In the genomic region with DNA sequence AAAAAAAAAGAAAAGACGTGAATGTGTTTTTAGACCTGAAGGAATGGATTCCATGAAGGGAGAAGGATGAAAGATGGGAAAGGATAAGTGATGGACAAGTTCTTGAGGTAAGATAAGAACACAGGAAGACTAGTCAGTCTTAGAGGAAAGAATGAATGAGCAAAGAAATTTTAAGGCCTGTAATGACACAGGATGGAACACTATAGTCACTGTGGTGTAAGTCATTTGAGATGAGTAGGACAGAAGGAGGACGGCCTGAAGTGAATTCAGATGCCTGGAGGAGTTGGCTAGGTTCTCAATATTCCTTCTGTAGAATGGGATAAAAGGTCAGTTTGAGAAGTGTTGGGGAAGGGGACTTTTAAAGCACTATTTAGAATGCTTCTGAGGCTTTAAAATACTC, we compare ENCODE assay signal across 11 cellular contexts. TPM values are rescaled to one million over a fixed set of nuclear protein-coding genes. Genes with fewer than 3 reads are reported as not detected.
A peak's percentile ranks its signal among the peaks of the same experiment; 100 is the strongest.
DNase-seq lines count a peak whose midpoint lies in the region; ATAC-seq, FAIRE-seq and TF ChIP-seq lines count a peak whose summit lies in the region.
"Had no signal": no experiment of that assay in that cellular context is flagged by ENCODE, and none has a peak within 500 bp of the region (broad histone marks: within the 10 kb centered on the region; RNA-seq: fewer than 3 reads in every experiment).

No MANE protein-coding gene starts in this region.

- H3K36me3 ChIP-seq in H1 (ENCODE audit: control insufficient read depth in 2 of 4, insufficient read depth in 4 of 4, low read length in 3 of 4) = peaks cover 0 to 57% (median 12%) of the 10 kb centered on the region in 4 experiments; a peak in 5 of 8 replicates
- peaks cover 0 to 4% (median 0%) of the 10 kb centered on the region in 4 donors for H3K36me3 ChIP-seq in esophagus muscularis mucosa
- H3K36me3 ChIP-seq in aorta (ENCODE audit: control insufficient read depth in 1 of 2, insufficient read depth in 2 of 2, low read length in 1 of 2) = no peaks in the 10 kb centered on the region
- H3K36me3 ChIP-seq: thyroid gland had no signal

- H3K4me3 ChIP-seq in H1 (ENCODE audit: extremely low read depth in 1 of 4, insufficient read depth in 2 of 4, low read depth in 3 of 4, low read length in 4 of 4) = peak overlapping the region; percentile 11 to 96 (median 54); a peak in 4 of 8 replicates
- no peak overlapping the region for H3K4me3 ChIP-seq in esophagus muscularis mucosa
- H3K4me3 ChIP-seq in aorta (ENCODE audit: low read length in 2 of 2) = no peak overlapping the region
- H3K4me3 ChIP-seq: A549, thyroid gland had no signal

- POLR2A ChIA-PET in RWPE1 (lab: Yijun Ruan, JAX; ENCODE audit: low non-redundant PET) (no interaction called here), H1 (lab: Charles Lee; ENCODE audit: partially characterized antibody) (no interaction called here)

- H2BK120ac ChIP-seq in H1 (replicated peaks; ENCODE audit: low read depth, low read length) = no peak overlapping the region

- no peak overlapping the region for H2BK15ac ChIP-seq in H1 (ENCODE audit: low read length)

- H3K4me2 ChIP-seq in H1 (ENCODE audit: insufficient read depth in 1 of 2, low read depth in 2 of 2, low read length in 2 of 2) = peak overlapping the region; percentile 88 to 90
- H3K4me2 ChIP-seq: A549 had no signal

- H3K79me1 ChIP-seq in H1 (ENCODE audit: low read depth, low read length) = no peaks in the 10 kb centered on the region; the same call in 1 of the 2 replicates

- peaks cover 1 to 5% (median 3%) of the 10 kb centered on the region in 4 experiments for H3K4me1 ChIP-seq in H1 (replicated peaks in 1 of 4; ENCODE audit: control insufficient read depth in 3 of 4, insufficient read depth in 4 of 4, low read length in 3 of 4)
- H3K4me1 ChIP-seq in esophagus muscularis mucosa = peaks cover 9 to 25% (median 16%) of the 10 kb centered on the region in 4 donors
- H3K4me1 ChIP-seq in aorta (ENCODE audit: control insufficient read depth in 1 of 2, insufficient read depth in 2 of 2, low read length in 2 of 2) = peaks cover 0 to 2% of the 10 kb centered on the region in 2 donors

- no peak for ATAC-seq in aorta (ENCODE audit: low FRiP score)
- ATAC-seq: A549 had no signal

- DNase-seq in NCI-H748 treated with DMSO at 0.1 percent for 48 hours (lab: John Stamatoyannopoulos, UW) = peak; percentile 14
- DNase-seq in NCI-H748 (lab: John Stamatoyannopoulos, UW; ENCODE audit: unreplicated experiment) = no peak
- no peak for DNase-seq in RWPE1 (ENCODE audit: low spot score)
- no peak for DNase-seq in H1 (ENCODE audit: low read depth in 1 of 2, low spot score in 2 of 2)
- DNase-seq in osteocyte (ENCODE audit: extremely low spot score, unreplicated experiment) = no peak
- DNase-seq in esophagus muscularis mucosa (ENCODE audit: extremely low spot score) = no peak
- DNase-seq in posterior cingulate gyrus = no peak
- DNase-seq in aorta = no peak
- DNase-seq: Right ventricle myocardium superior, thyroid gland had no signal

- H3K27ac Mint-ChIP-seq in osteocyte (ENCODE audit: unreplicated experiment) = peak overlapping the region; percentile 93

- no peaks in the 10 kb centered on the region for H3K9me3 Mint-ChIP-seq in osteocyte (ENCODE audit: unreplicated experiment)

- no peak overlapping the region for H2BK12ac ChIP-seq in H1 (ENCODE audit: low read depth, low read length)

- no peak overlapping the region for H2AFZ ChIP-seq in H1 (ENCODE audit: low read length)

- no peak overlapping the region for H4K5ac ChIP-seq in H1 (ENCODE audit: insufficient read length, low read depth, low read length)

- H2BK20ac ChIP-seq in H1 (ENCODE audit: low read length) = no peak overlapping the region

- H2AK5ac ChIP-seq in H1 (ENCODE audit: low read depth, low read length) = no peak overlapping the region

- peaks cover 31 to 35% of the 10 kb centered on the region in 2 experiments for H4K20me1 ChIP-seq in H1 (replicated peaks in 1 of 2; ENCODE audit: control insufficient read depth in 1 of 2, insufficient read depth in 2 of 2, low read length in 2 of 2)

- H3K27me3 ChIP-seq in H1 (replicated peaks in 1 of 4; ENCODE audit: control insufficient read depth in 3 of 4, extremely low read depth in 1 of 4, insufficient read depth in 3 of 4, low read length in 3 of 4) = no peaks in the 10 kb centered on the region
- no peaks in the 10 kb centered on the region for H3K27me3 ChIP-seq in esophagus muscularis mucosa
- H3K27me3 ChIP-seq in aorta (ENCODE audit: control insufficient read depth in 1 of 2, insufficient read depth in 2 of 2, low read length in 1 of 2) = no peaks in the 10 kb centered on the region
- H3K27me3 ChIP-seq: thyroid gland had no signal

- no peaks in the 10 kb centered on the region for H3K27me3 Mint-ChIP-seq in osteocyte (ENCODE audit: unreplicated experiment)

- H3K36me3 Mint-ChIP-seq in osteocyte (ENCODE audit: unreplicated experiment) = peaks cover 2% of the 10 kb centered on the region

- H3K27ac ChIP-seq in RWPE1 (peak overlapping the region; percentile 54), H1 (ENCODE audit: low read depth, low read length) (no peak overlapping the region), esophagus muscularis mucosa (replicated peaks in 1 of 4) (no peak overlapping the region), aorta (ENCODE audit: low read depth in 1 of 2, low read length in 2 of 2) (no peak overlapping the region)
- H3K27ac ChIP-seq: A549, thyroid gland had no signal

- H2BK5ac ChIP-seq in H1 (ENCODE audit: low read depth, low read length) = no peak overlapping the region

- no peak for TF ChIP-seq RAD21 in H1 (IDR thresholded peaks at IDR 0.05 in 1 of 2, conservative IDR thresholded peaks at IDR 0.05 in 1 of 2; ENCODE audit: low read depth in 2 of 2, low read length in 2 of 2)

- TF ChIP-seq EP300 in H1 (IDR thresholded peaks at IDR 0.05; ENCODE audit: borderline replicate concordance in 1 of 2, low read depth in 2 of 2, low read length in 2 of 2) (no peak), esophagus muscularis mucosa (IDR thresholded peaks at IDR 0.05) (no peak)

- H3K9ac ChIP-seq in H1 (replicated peaks in 1 of 4; ENCODE audit: extremely low read depth in 1 of 4, low read depth in 3 of 4, low read length in 3 of 4) = no peak overlapping the region

- H3K79me2 ChIP-seq in H1 (ENCODE audit: control insufficient read depth in 1 of 2, insufficient read depth in 2 of 2, low read length in 2 of 2) = peaks cover 51 to 88% of the 10 kb centered on the region in 2 experiments

- no peak overlapping the region for H3K23ac ChIP-seq in H1 (ENCODE audit: insufficient read length)

- peaks cover 41% of the 10 kb centered on the region for H3K4me1 Mint-ChIP-seq in osteocyte (ENCODE audit: unreplicated experiment)

- TF ChIP-seq POLR2A in H1 (IDR thresholded peaks at IDR 0.05; ENCODE audit: control extremely low read depth in 1 of 2, low read depth in 2 of 2, low read length in 2 of 2) = no peak
- no peak for TF ChIP-seq POLR2A in esophagus muscularis mucosa (IDR thresholded peaks at IDR 0.05; ENCODE audit: low read depth)

- H3K4me3 Mint-ChIP-seq in osteocyte (ENCODE audit: unreplicated experiment) = peak overlapping the region; percentile 76

- TF ChIP-seq CTCF in RWPE1 (conservative IDR thresholded peaks at IDR 0.05; ENCODE audit: low read depth) (no peak), H1 (IDR thresholded peaks at IDR 0.05; ENCODE audit: control extremely low read depth in 1 of 3, insufficient read depth in 1 of 3, low read depth in 1 of 3, low read length in 3 of 3) (no peak), osteocyte (IDR thresholded peaks at IDR 0.05) (no peak), esophagus muscularis mucosa (IDR thresholded peaks at IDR 0.05) (no peak)

- peaks cover 3% of the 10 kb centered on the region for H3K23me2 ChIP-seq in H1 (ENCODE audit: low read depth, low read length)

- CTCF ChIA-PET in RWPE1 (lab: Yijun Ruan, JAX) (interaction anchor here (1.1 kb wide), 1 partner anchor 199 kb away, joined by 5 read pairs; no protein-coding TSS in a partner anchor), H1 (lab: Charles Lee; ENCODE audit: partially characterized antibody) (interaction anchor here (0.7 to 3.2 kb wide), 4 partner anchors 12 to 200 kb away, joined by 3 to 8 read pairs (median 6); no protein-coding TSS in a partner anchor)

- H4K8ac ChIP-seq in H1 (ENCODE audit: extremely low read depth, insufficient read depth, low read length) = no peak overlapping the region

- no peak overlapping the region for H3K56ac ChIP-seq in H1 (replicated peaks; ENCODE audit: insufficient read length, low read depth, low read length)

- intact Hi-C loops in esophagus muscularis mucosa (cut with DNase I) = no loop called here
- intact Hi-C loops in posterior cingulate gyrus (cut with DNase I) = no loop called here
- intact Hi-C loops in aorta (cut with DNase I) = no loop called here

- H4K91ac ChIP-seq in H1 (replicated peaks; ENCODE audit: insufficient read length, low read length) = no peak overlapping the region

- FAIRE-seq in H1 (lab: Jason Lieb, UNC) = no peak
- FAIRE-seq: A549 had no signal

- no peak overlapping the region for H3K14ac ChIP-seq in H1 (ENCODE audit: insufficient read length)

- no peak overlapping the region for H3K4ac ChIP-seq in H1 (replicated peaks; ENCODE audit: insufficient read length, low read depth, low read length)

- H3K9me3 ChIP-seq in H1 (ENCODE audit: insufficient read depth in 2 of 2, low read depth in 1 of 2, low read length in 1 of 2) (no peaks in the 10 kb centered on the region), esophagus muscularis mucosa (no peaks in the 10 kb centered on the region), aorta (ENCODE audit: control insufficient read depth, low read length) (no peaks in the 10 kb centered on the region)
- H3K9me3 ChIP-seq: A549, thyroid gland had no signal

- 71% methylated on average over 2 of the region's 2 CpGs; no CpG with 5 or more reads in 1 of the 2 experiments for WGBS in H1 (ENCODE audit: extremely low coverage in 1 of 2, insufficient coverage in 1 of 2, insufficient read length in 1 of 2, insufficient replicate concordance in 2 of 2, low coverage in 1 of 2, low lambda C conversion rate in 2 of 2, missing lambda C conversion rate in 1 of 2), 2 experiments
- whole genome bisulfite sequencing in esophagus muscularis mucosa = 89% methylated on average over 2 of the region's 2 CpGs
- 79 to 81% methylated on average over 2 of the region's 2 CpGs for WGBS in aorta, 2 donors

- no peak overlapping the region for H3K18ac ChIP-seq in H1 (ENCODE audit: extremely low read depth, low read length)

RNA-seq across cellular contexts. Expression of a gene that starts 3.8 kb away (rescaled TPM):
- 105 and 109 TPM in 2 replicates for total RNA-seq in H1 (2021; fragmentation: NEBNext Ultra II Directional; extraction: Animal tissue kit (Norgen Biotek cat#: 25700))
- polyA plus RNA-seq in H1 (2011; rRNA removed) = 50.6 and 79.8 TPM in 2 replicates
- 73.4 TPM for polyA plus RNA-seq in H1 (2011; cell fraction: cytosol; rRNA removed)
- polyA plus RNA-seq in H1 (2011; cell fraction: nucleus; rRNA removed) = 25.7 TPM
- polyA plus RNA-seq in H1 (2012, experiment 1 of 2) = 39.1 to 77.9 TPM (median 42.7 TPM) in 4 replicates
- 11.6 TPM for polyA plus RNA-seq in H1 (2012, experiment 2 of 2)
- 238 TPM for polyA plus RNA-seq in H1 (2013, experiment 1 of 2)
- polyA plus RNA-seq in H1 (2013, experiment 2 of 2) = 309 TPM
- polyA minus RNA-seq in H1 (2011; rRNA and poly(A)+ RNA removed) = 40.2 and 47.0 TPM in 2 replicates
- 51.2 TPM for polyA minus RNA-seq in H1 (2011; cell fraction: cytosol; rRNA and poly(A)+ RNA removed)
- 29.2 TPM for polyA minus RNA-seq in H1 (2011; cell fraction: nucleus; rRNA and poly(A)+ RNA removed)
- total RNA-seq in osteocyte = 34.9 and 36.9 TPM in 2 replicates
- 10 to 100 TPM; 10.8 to 17.4 (median 12.4) TPM for total RNA-seq in esophagus muscularis mucosa
- 10 to 100 TPM; 23.4 to 34.1 TPM for total RNA-seq in aorta
- polyA plus RNA-seq in aorta = 10 to 100 TPM; 11.2 to 14.8 TPM

RNA-seq across cellular contexts. Expression of a gene that starts 47.5 kb away (rescaled TPM):
- total RNA-seq in H1 (2021; fragmentation: NEBNext Ultra II Directional; extraction: Animal tissue kit (Norgen Biotek cat#: 25700)) = 9.4 and 11.9 TPM in 2 replicates
- 9.3 and 10.2 TPM in 2 replicates for polyA plus RNA-seq in H1 (2011; rRNA removed)
- 14.4 TPM for polyA plus RNA-seq in H1 (2011; cell fraction: cytosol; rRNA removed)
- polyA plus RNA-seq in H1 (2011; cell fraction: nucleus; rRNA removed) = 7.4 TPM
- polyA plus RNA-seq in H1 (2012, experiment 1 of 2) = 15.6 to 21.4 TPM (median 18.7 TPM) in 4 replicates
- polyA plus RNA-seq in H1 (2012, experiment 2 of 2) = 2.8 TPM
- polyA plus RNA-seq in H1 (2013, experiment 1 of 2) = 19.9 TPM
- 21.7 TPM for polyA plus RNA-seq in H1 (2013, experiment 2 of 2)
- 14.9 and 18.8 TPM in 2 replicates for polyA minus RNA-seq in H1 (2011; rRNA and poly(A)+ RNA removed)
- 7.9 TPM for polyA minus RNA-seq in H1 (2011; cell fraction: cytosol; rRNA and poly(A)+ RNA removed)
- 4.1 TPM for polyA minus RNA-seq in H1 (2011; cell fraction: nucleus; rRNA and poly(A)+ RNA removed)
- 190 and 195 TPM in 2 replicates for total RNA-seq in osteocyte
- 100 to 1,000 TPM; 104 to 116 (median 108) TPM for total RNA-seq in esophagus muscularis mucosa
- total RNA-seq in aorta = 100 to 1,000 TPM; 417 to 443 TPM
- 100 to 1,000 TPM; 256 to 287 TPM for polyA plus RNA-seq in aorta

Comparison
In these comparisons a context has a peak if more than half of its experiments do, and no peak if none do; other contexts are left out.
1. H3K4me3 ChIP-seq: peak in H1 (4 of 4); none in esophagus muscularis mucosa (0 of 4) and aorta (0 of 2).